1 cellular context compared by ENCODE assay signal in genomic region chr3:12708584-12709192, GRCh38.
TF ChIP-seq lines count a peak whose summit lies in the region.

No MANE protein-coding gene starts in this region.

TF ChIP-seq in GM23338, 12 proteins besides CTCF, POLR2A, EP300 and RAD21 (continued from another document):
- no peak for TF ChIP-seq ZNF462 (CRISPR knock-in tag; IDR thresholded peaks at IDR 0.05)
- no peak for TF ChIP-seq NANOG (IDR thresholded peaks at IDR 0.05; ENCODE audit: borderline replicate concordance)
- no peak for TF ChIP-seq STAT1 (IDR thresholded peaks at IDR 0.05; ENCODE audit: unreplicated experiment)
- no peak for TF ChIP-seq POLR2AphosphoS5 (IDR thresholded peaks at IDR 0.05; ENCODE audit: low read depth)
- TF ChIP-seq JUNB (IDR thresholded peaks at IDR 0.05; ENCODE audit: unreplicated experiment): no peak
